7 cellular contexts compared by ENCODE assay signal in genomic region chr7:107169120-107170050, GRCh38. TPM values are rescaled to one million over a fixed set of nuclear protein-coding genes. Genes with fewer than 3 reads are reported as not detected.
DNase-seq lines count a peak whose midpoint lies in the region; ATAC-seq and TF ChIP-seq lines count a peak whose summit lies in the region.

No MANE protein-coding gene starts in this region.

- H3K9ac ChIP-seq in mammary epithelial cell (ENCODE audit: insufficient read depth, low read length) = peak overlapping the region; percentile 93
- peak overlapping the region; percentile 84 for H3K9ac ChIP-seq in iPS-20b (ENCODE audit: low read depth, low read length)
- H3K9ac ChIP-seq in skeletal muscle tissue (ENCODE audit: low read depth in 1 of 3, low read length in 3 of 3) = peak overlapping the region; percentile 92 to 96 (median 93)

- H3K4me3 ChIP-seq in WI38 (ENCODE audit: low read depth, low read length) (peak overlapping the region; percentile 86), mammary epithelial cell (replicated peaks in 1 of 3; ENCODE audit: insufficient read depth in 1 of 3, low read depth in 2 of 3, low read length in 3 of 3) (peak overlapping the region; percentile 78 to 86 (median 82)), iPS-20b (ENCODE audit: low read length) (peak overlapping the region; percentile 88), skeletal muscle tissue (ENCODE audit: low read length in 3 of 3) (peak overlapping the region; percentile 87 to 90 (median 87))

- ATAC-seq in GM18517 (IDR thresholded peaks at IDR 0.05; ENCODE audit: unreplicated experiment) = peak; percentile 21
- peak; percentile 15 for ATAC-seq in HG03139 (IDR thresholded peaks at IDR 0.05; ENCODE audit: unreplicated experiment)

- peak overlapping the region; percentile 57 for H2AFZ ChIP-seq in mammary epithelial cell (ENCODE audit: low read depth, low read length)

- no TSS peak for BruUV-seq in mammary epithelial cell (replicated peaks; lab: Mats Ljungman, UMichigan)

- H3K4me1 ChIP-seq in mammary epithelial cell (ENCODE audit: insufficient read depth, low read length) (no peaks in the 10 kb centered on the region), iPS-20b (ENCODE audit: insufficient read depth, low read length) (peaks cover 16% of the 10 kb centered on the region), skeletal muscle tissue (ENCODE audit: control insufficient read depth in 3 of 3, insufficient read depth in 3 of 3, low read length in 3 of 3) (peaks cover 19 to 23% (median 22%) of the 10 kb centered on the region in 3 donors)

- in situ Hi-C loops in mammary epithelial cell (cut with MboI; ENCODE audit: low sequenced_read_pairs in 2 of 2) = no loop called here

- dilution Hi-C loops in mammary epithelial cell (cut with HindIII; ENCODE audit: low sequenced_read_pairs) = no loop called here

- no peaks in the 10 kb centered on the region for H4K20me1 ChIP-seq in mammary epithelial cell (ENCODE audit: insufficient read depth, low read length)

- intact Hi-C loops in mammary epithelial cell (cut with micrococcal nuclease) = loop anchor here (1.0 to 10.0 kb wide), 2 partner anchors 17 to 1105 kb away; no protein-coding TSS in a partner anchor

- peaks cover 42% of the 10 kb centered on the region for H3K79me2 ChIP-seq in mammary epithelial cell (ENCODE audit: insufficient read depth, low read length)

- CTCF ChIA-PET in mammary epithelial cell (lab: Charles Lee; ENCODE audit: low non-redundant PET) = interaction anchor here (1.2 kb wide), 1 partner anchor 11 kb away, joined by 24 read pairs; no protein-coding TSS in a partner anchor

- H3K36me3 ChIP-seq in mammary epithelial cell (ENCODE audit: insufficient read depth, low read length) (no peaks in the 10 kb centered on the region), iPS-20b (ENCODE audit: insufficient read depth, low read depth, low read length) (no peaks in the 10 kb centered on the region), skeletal muscle tissue (ENCODE audit: control insufficient read depth in 3 of 3, insufficient read depth in 3 of 3, low read length in 3 of 3) (no peaks in the 10 kb centered on the region)

- no peak for TF ChIP-seq CTCF in WI38 (IDR thresholded peaks at IDR 0.05; ENCODE audit: low read depth, low read length)
- TF ChIP-seq CTCF in mammary epithelial cell (conservative IDR thresholded peaks at IDR 0.05 in 1 of 2, IDR thresholded peaks at IDR 0.05 in 1 of 2; ENCODE audit: extremely low read depth in 1 of 2, insufficient read depth in 1 of 2, low read depth in 1 of 2, low read length in 2 of 2) = peak in 1 of 2 donors; percentile 17

- 3% methylated on average over 8 of the region's 73 CpGs for WGBS in mammary epithelial cell (ENCODE audit: low coverage, missing lambda C conversion rate)

- H3K27ac ChIP-seq in mammary epithelial cell (ENCODE audit: insufficient read depth, low read depth, low read length) (peak overlapping the region; percentile 88), iPS-20b (ENCODE audit: low read length) (peak overlapping the region; percentile 24), skeletal muscle tissue (ENCODE audit: low read depth, low read length) (peak overlapping the region; percentile 98)

- H3K4me2 ChIP-seq in mammary epithelial cell (ENCODE audit: insufficient read depth, low read depth, low read length) = peak overlapping the region; percentile 80

- DNase-seq in NCI-H2227 treated with DMSO at 0.1 percent for 48 hours (lab: John Stamatoyannopoulos, UW) = peak; percentile 94
- DNase-seq in mammary epithelial cell = peak; percentile 97

- no peaks in the 10 kb centered on the region for H3K27me3 ChIP-seq in mammary epithelial cell (ENCODE audit: insufficient read depth, low read length)
- no peaks in the 10 kb centered on the region for H3K27me3 ChIP-seq in iPS-20b (ENCODE audit: insufficient read depth, low read length)
- no peaks in the 10 kb centered on the region for H3K27me3 ChIP-seq in skeletal muscle tissue (ENCODE audit: control insufficient read depth in 3 of 3, insufficient read depth in 3 of 3, low read length in 3 of 3)

- H3K9me3 ChIP-seq in mammary epithelial cell (replicated peaks; ENCODE audit: insufficient read depth, low read length) (no peaks in the 10 kb centered on the region), iPS-20b (ENCODE audit: insufficient read depth, low read depth, low read length) (no peaks in the 10 kb centered on the region), skeletal muscle tissue (ENCODE audit: control insufficient read depth in 3 of 3, low read length in 3 of 3) (no peaks in the 10 kb centered on the region)

RNA-seq across cellular contexts. Expression of gene HBP1, which starts 0.6 kb away (rescaled TPM):
- total RNA-seq in mammary epithelial cell = 10 to 100 TPM; 23.6 to 52.3 TPM
- polyA plus RNA-seq in mammary epithelial cell = 18.0 TPM
- polyA minus RNA-seq in mammary epithelial cell = 25.1 TPM
- total RNA-seq in skeletal muscle tissue = 92.9 TPM

Comparison
In these comparisons a context has a peak if more than half of its experiments do, and no peak if none do; other contexts are left out.
1. Peak in every context shown above with its lines: DNase-seq, ATAC-seq, H3K4me3 ChIP-seq and H3K27ac ChIP-seq.
2. H3K27ac ChIP-seq: peak in every context shown above with its lines; median percentile 98 in skeletal muscle tissue; 88 in mammary epithelial cell; 24 in iPS-20b.